Comparison of ENCODE assay signal across 12 cellular contexts in the genomic region with DNA sequence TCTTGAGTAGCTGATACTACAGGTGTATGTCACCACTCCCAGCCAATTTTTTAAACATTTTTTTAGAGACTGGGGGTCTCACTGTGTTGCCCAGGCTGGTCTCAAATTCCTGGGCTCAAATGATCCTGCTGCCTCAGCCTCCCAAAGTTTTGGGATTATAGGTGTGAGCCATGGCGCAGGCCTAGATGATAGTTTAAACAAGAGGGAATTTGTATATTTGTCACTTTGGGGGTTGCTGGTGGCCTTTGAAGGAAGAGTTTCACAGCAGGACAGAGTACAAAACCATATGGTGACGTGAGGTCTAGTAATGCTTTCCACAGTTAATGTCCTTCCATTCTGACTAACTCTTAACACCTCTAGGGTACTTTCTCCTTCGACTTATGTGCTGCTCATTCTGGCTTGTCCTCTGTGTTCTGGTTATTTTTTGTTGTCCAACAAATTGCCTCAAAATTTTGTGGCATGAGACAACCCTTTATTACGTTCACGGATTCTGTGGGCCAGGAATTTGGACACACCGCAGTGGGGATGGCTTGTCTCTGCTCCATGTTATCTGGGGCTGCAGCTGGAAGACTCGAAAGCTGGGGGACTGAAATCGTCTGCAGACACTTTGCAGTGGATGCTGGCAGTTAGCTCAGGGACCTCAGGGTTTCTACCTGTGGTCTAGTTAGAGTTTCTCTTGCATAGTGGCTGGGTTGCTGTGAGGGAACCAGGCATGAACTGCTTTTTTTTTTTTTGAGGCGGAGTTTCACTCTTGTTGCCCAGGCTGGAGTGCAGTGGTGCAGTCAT. TPM values are rescaled to one million over a fixed set of nuclear protein-coding genes. Genes with fewer than 3 reads are reported as not detected.
DNase-seq lines count a peak whose midpoint lies in the region; ATAC-seq and TF ChIP-seq lines count a peak whose summit lies in the region.
"Had no signal": no experiment of that assay in that cellular context is flagged by ENCODE, and none has a peak within 500 bp of the region (broad histone marks: within the 10 kb centered on the region; RNA-seq: fewer than 3 reads in every experiment).

No MANE protein-coding gene starts in this region.

- peaks cover 2% of the 10 kb centered on the region for H3K9me3 ChIP-seq in RWPE2 (ENCODE audit: severe bottlenecking)
- H3K9me3 ChIP-seq: esophagus muscularis mucosa, sigmoid colon had no signal

- no peaks in the 10 kb centered on the region for H3K27me3 ChIP-seq in RWPE2 (ENCODE audit: insufficient read depth, poor library complexity, severe bottlenecking)
- H3K27me3 ChIP-seq: esophagus muscularis mucosa, sigmoid colon had no signal

- H3K27ac ChIP-seq in RWPE2 (ENCODE audit: poor library complexity, severe bottlenecking): peak overlapping the region; percentile 93
- H3K27ac ChIP-seq: esophagus muscularis mucosa had no signal

- no peak for ATAC-seq in RWPE2 (ENCODE audit: low read depth)
- ATAC-seq in stimulated activated effector memory CD8-positive, alpha-beta T cell treated with anti-CD3 and anti-CD28 coated beads, Interleukin-12 subunit alpha, Interleukin-12 subunit beta, amount 100 ng/mL, for 72 hours: peak; percentile 74
- no peak for ATAC-seq in HG02970 (IDR thresholded peaks at IDR 0.05; ENCODE audit: low FRiP score, unreplicated experiment)
- ATAC-seq in naive thymus-derived CD8-positive, alpha-beta T cell: no peak

- H3K4me3 ChIP-seq in RWPE2 (ENCODE audit: severe bottlenecking): no peak overlapping the region
- H3K4me3 ChIP-seq: esophagus muscularis mucosa, sigmoid colon had no signal

- H3K4me1 Mint-ChIP-seq in activated naive CD4-positive, alpha-beta T cell treated with anti-CD3 and anti-CD28 coated beads, Interleukin-2, amount 50 U/mL, for 24 hours: peaks cover 74% of the 10 kb centered on the region
- peaks cover 80% of the 10 kb centered on the region for H3K4me1 Mint-ChIP-seq in HFFc6 (ENCODE audit: low read depth)
- H3K4me1 Mint-ChIP-seq in stimulated activated effector memory CD8-positive, alpha-beta T cell treated with anti-CD3 and anti-CD28 coated beads, Interleukin-12 subunit alpha, Interleukin-12 subunit beta, amount 100 ng/mL, for 72 hours: peaks cover 70% of the 10 kb centered on the region
- peaks cover 45 to 74% (median 70%) of the 10 kb centered on the region in 4 donors for H3K4me1 Mint-ChIP-seq in naive thymus-derived CD8-positive, alpha-beta T cell

- H3K9me3 Mint-ChIP-seq in activated naive CD4-positive, alpha-beta T cell treated with anti-CD3 and anti-CD28 coated beads, Interleukin-2, amount 50 U/mL, for 24 hours: no peaks in the 10 kb centered on the region
- no peaks in the 10 kb centered on the region for H3K9me3 Mint-ChIP-seq in HFFc6
- H3K9me3 Mint-ChIP-seq in stimulated activated effector memory CD8-positive, alpha-beta T cell treated with anti-CD3 and anti-CD28 coated beads, Interleukin-12 subunit alpha, Interleukin-12 subunit beta, amount 100 ng/mL, for 72 hours: no peaks in the 10 kb centered on the region
- no peaks in the 10 kb centered on the region for H3K9me3 Mint-ChIP-seq in naive thymus-derived CD8-positive, alpha-beta T cell

- POLR2A ChIA-PET in naive thymus-derived CD8-positive, alpha-beta T cell (lab: Charles Lee): interaction anchor here (0.7 to 2.6 kb wide), 6 partner anchors 8 to 48 kb away, joined by 3 to 15 read pairs (median 4); a partner anchor contains a TSS

- peaks cover 2% of the 10 kb centered on the region for H3K36me3 Mint-ChIP-seq in activated naive CD4-positive, alpha-beta T cell treated with anti-CD3 and anti-CD28 coated beads, Interleukin-2, amount 50 U/mL, for 24 hours
- H3K36me3 Mint-ChIP-seq in HFFc6 (ENCODE audit: low read depth): peaks cover 5% of the 10 kb centered on the region
- H3K36me3 Mint-ChIP-seq in stimulated activated effector memory CD8-positive, alpha-beta T cell treated with anti-CD3 and anti-CD28 coated beads, Interleukin-12 subunit alpha, Interleukin-12 subunit beta, amount 100 ng/mL, for 72 hours: peaks cover 27% of the 10 kb centered on the region
- H3K36me3 Mint-ChIP-seq in naive thymus-derived CD8-positive, alpha-beta T cell: no peaks in the 10 kb centered on the region

- peak overlapping the region; percentile 96 for H3K27ac Mint-ChIP-seq in activated naive CD4-positive, alpha-beta T cell treated with anti-CD3 and anti-CD28 coated beads, Interleukin-2, amount 50 U/mL, for 24 hours
- peak overlapping the region; percentile 2; the same call in 1 of the 2 replicates for H3K27ac Mint-ChIP-seq in HFFc6
- peak overlapping the region; percentile 95 for H3K27ac Mint-ChIP-seq in stimulated activated effector memory CD8-positive, alpha-beta T cell treated with anti-CD3 and anti-CD28 coated beads, Interleukin-12 subunit alpha, Interleukin-12 subunit beta, amount 100 ng/mL, for 72 hours
- H3K27ac Mint-ChIP-seq in naive thymus-derived CD8-positive, alpha-beta T cell: peak overlapping the region in 3 of 10 donors; percentile 42 to 70 (median 56)

- no peaks in the 10 kb centered on the region for H3K36me3 ChIP-seq in RWPE2 (ENCODE audit: low read depth)
- H3K36me3 ChIP-seq: esophagus muscularis mucosa, sigmoid colon had no signal

- TF ChIP-seq CTCF in HFFc6 (IDR thresholded peaks at IDR 0.05) (no peak), RWPE2 (IDR thresholded peaks at IDR 0.05; ENCODE audit: poor library complexity, severe bottlenecking) (no peak)

- no peak for DNase-seq in activated naive CD4-positive, alpha-beta T cell treated with Interleukin-2 at 50 U/mL for 16 hours
- no peak for DNase-seq in HFFc6
- no peak for DNase-seq in RWPE2 (ENCODE audit: low spot score)
- no peak for DNase-seq in stimulated activated effector memory CD8-positive, alpha-beta T cell treated with anti-CD3 and anti-CD28 coated beads, Interleukin-12 subunit alpha, Interleukin-12 subunit beta, amount 100 ng/mL, for 72 hours (ENCODE audit: low spot score in 2 of 2)
- DNase-seq in NCI-H446 treated with DMSO at 0.1 percent for 48 hours (lab: John Stamatoyannopoulos, UW): no peak
- no peak for DNase-seq in naive thymus-derived CD8-positive, alpha-beta T cell
- DNase-seq: amniotic stem cell, left cardiac atrium, sigmoid colon had no signal

- no peaks in the 10 kb centered on the region for H3K27me3 Mint-ChIP-seq in activated naive CD4-positive, alpha-beta T cell treated with anti-CD3 and anti-CD28 coated beads, Interleukin-2, amount 50 U/mL, for 24 hours
- H3K27me3 Mint-ChIP-seq in HFFc6 (ENCODE audit: insufficient read depth): peaks cover 2% of the 10 kb centered on the region; the same call in 1 of the 2 replicates
- no peaks in the 10 kb centered on the region for H3K27me3 Mint-ChIP-seq in naive thymus-derived CD8-positive, alpha-beta T cell

- peaks cover 30% of the 10 kb centered on the region for H3K4me1 ChIP-seq in RWPE2 (ENCODE audit: insufficient read depth, poor library complexity, severe bottlenecking)

- peak overlapping the region; percentile 65 for H3K4me3 Mint-ChIP-seq in activated naive CD4-positive, alpha-beta T cell treated with anti-CD3 and anti-CD28 coated beads, Interleukin-2, amount 50 U/mL, for 24 hours
- no peak overlapping the region for H3K4me3 Mint-ChIP-seq in HFFc6
- H3K4me3 Mint-ChIP-seq in stimulated activated effector memory CD8-positive, alpha-beta T cell treated with anti-CD3 and anti-CD28 coated beads, Interleukin-12 subunit alpha, Interleukin-12 subunit beta, amount 100 ng/mL, for 72 hours: peak overlapping the region; percentile 66
- peak overlapping the region in 3 of 10 donors; percentile 20 to 52 (median 46) for H3K4me3 Mint-ChIP-seq in naive thymus-derived CD8-positive, alpha-beta T cell

RNA-seq across cellular contexts. Expression of a gene that starts 23.0 kb away (rescaled TPM):
- 10 to 100 TPM; 38.1 to 62.4 (median 60.2) TPM for total RNA-seq in HFFc6 (2021; fragmentation: NEBNext Ultra II Directional; extraction: Animal tissue kit (Norgen Biotek cat#: 25700))
- total RNA-seq in naive thymus-derived CD8-positive, alpha-beta T cell: 10 to 100 TPM; 16.0 to 17.0 TPM
- polyA plus RNA-seq in naive thymus-derived CD8-positive, alpha-beta T cell: 1 to 10 TPM in 2 of 3 donors, under 1 TPM in 1; 0.58 to 1.8 (median 1.5) TPM

RNA-seq across cellular contexts. Expression of a gene that starts 24.9 kb away (rescaled TPM):
- total RNA-seq in HFFc6 (2021; fragmentation: NEBNext Ultra II Directional; extraction: Animal tissue kit (Norgen Biotek cat#: 25700)): 100 to 1,000 TPM; 218 to 286 (median 236) TPM
- total RNA-seq in naive thymus-derived CD8-positive, alpha-beta T cell: 10 to 100 TPM; 74.1 to 79.8 TPM
- polyA plus RNA-seq in naive thymus-derived CD8-positive, alpha-beta T cell: 10 to 100 TPM; 76.0 to 98.4 (median 78.4) TPM

RNA-seq across cellular contexts. Expression of a gene that starts 47.2 kb away (rescaled TPM):
- 1,000 to 10,000 TPM; 1,052 to 1,712 (median 1,589) TPM for total RNA-seq in HFFc6 (2021; fragmentation: NEBNext Ultra II Directional; extraction: Animal tissue kit (Norgen Biotek cat#: 25700))
- 100 to 1,000 TPM; 171 to 187 TPM for total RNA-seq in naive thymus-derived CD8-positive, alpha-beta T cell
- polyA plus RNA-seq in naive thymus-derived CD8-positive, alpha-beta T cell: 100 to 1,000 TPM in 1 of 3 donors, 10 to 100 TPM in 2; 79.2 to 116 (median 83.3) TPM

RNA-seq across cellular contexts. Expression of a gene that starts 50.3 kb away (rescaled TPM):
- 10 to 100 TPM; 18.4 to 31.9 (median 28.1) TPM for total RNA-seq in HFFc6 (2021; fragmentation: NEBNext Ultra II Directional; extraction: Animal tissue kit (Norgen Biotek cat#: 25700))
- total RNA-seq in naive thymus-derived CD8-positive, alpha-beta T cell: 10 to 100 TPM; 50.8 to 54.9 TPM
- 1 to 10 TPM; 1.3 to 6.3 (median 2.8) TPM for polyA plus RNA-seq in naive thymus-derived CD8-positive, alpha-beta T cell

Comparison
In these comparisons a context has a peak if more than half of its experiments do, and no peak if none do; other contexts are left out.
1. RNA of a gene that starts 47.2 kb away (total RNA-seq): 1,052 to 1,712 TPM in HFFc6; 171 to 187 TPM in naive thymus-derived CD8-positive, alpha-beta T cell; every median in the first group is over 4 times any median in the second.